ENCODE assay signal across 18 cellular contexts in the genomic region with DNA sequence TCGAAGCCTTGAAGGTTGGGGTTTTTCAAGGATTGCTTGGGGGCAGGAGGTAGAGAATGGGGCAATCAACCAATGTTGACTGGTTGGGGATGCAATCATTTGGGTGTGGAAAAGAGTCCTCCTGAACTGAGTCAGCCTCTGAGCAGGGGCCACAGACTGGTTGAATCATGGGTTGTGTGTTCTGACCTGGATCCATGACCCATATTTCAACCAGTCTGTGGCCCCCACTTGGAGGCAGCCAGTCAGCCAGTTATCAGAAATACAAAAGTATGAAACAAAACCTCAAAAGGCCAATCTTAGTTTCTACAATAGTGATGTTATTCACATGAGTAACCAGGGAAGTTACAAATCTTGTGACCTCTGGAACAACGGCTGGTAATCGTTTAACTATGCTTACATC.
DNase-seq lines count a peak whose midpoint lies in the region; ATAC-seq, FAIRE-seq and TF ChIP-seq lines count a peak whose summit lies in the region.
"Had no signal": no experiment of that assay in that cellular context is flagged by ENCODE, and none has a peak within 500 bp of the region (broad histone marks: within the 10 kb centered on the region; RNA-seq: fewer than 3 reads in every experiment).

No MANE protein-coding gene starts in this region.

- peak in 1 of 2 experiments; percentile 26 for DNase-seq in A549 (ENCODE audit: low read depth in 1 of 2, low spot score in 1 of 2)
- DNase-seq in GM03348 (ENCODE audit: low spot score) = peak; percentile 68
- DNase-seq in RWPE2 (ENCODE audit: low spot score) = peak; percentile 79
- DNase-seq in fibroblast of pulmonary artery (ENCODE audit: low read depth) = peak; percentile 71
- no peak for DNase-seq in NCI-H748 (lab: John Stamatoyannopoulos, UW; ENCODE audit: unreplicated experiment)
- no peak for DNase-seq in NCI-H1930 (lab: John Stamatoyannopoulos, UW)
- DNase-seq in activated gamma-delta T cell (lab: John Stamatoyannopoulos, UW) = no peak
- DNase-seq in testis = no peak
- DNase-seq: activated naive CD8-positive, alpha-beta T cell treated with anti-CD3 and anti-CD28 coated beads, Interleukin-2, amount 10 ng/mL, durations not matched to agents 7 days and 5 days; colonic mucosa; DND-41; NCI-H2029; psoas muscle had no signal

- H3K9me3 ChIP-seq in A549 = no peaks in the 10 kb centered on the region
- H3K9me3 ChIP-seq in RWPE2 (ENCODE audit: severe bottlenecking) = no peaks in the 10 kb centered on the region
- H3K9me3 ChIP-seq in testis = no peaks in the 10 kb centered on the region
- H3K9me3 ChIP-seq: colonic mucosa, psoas muscle, SJSA1 had no signal

- TF ChIP-seq POLR2A in A549 (IDR thresholded peaks at IDR 0.05; ENCODE audit: low read length) (no peak), testis (IDR thresholded peaks at IDR 0.05) (no peak)

- H3K4me1 ChIP-seq in A549 (no peaks in the 10 kb centered on the region; the same call in 2 of the 3 replicates), RWPE2 (ENCODE audit: insufficient read depth, poor library complexity, severe bottlenecking) (peaks cover 39% of the 10 kb centered on the region), testis (no peaks in the 10 kb centered on the region)
- H3K4me1 ChIP-seq: BLaER1 treated with 17β-estradiol and CSF1 and Interleukin-3, amounts not matched to agents 10 nM and 100 nM; colonic mucosa; psoas muscle; SJSA1 had no signal

- H3K27ac ChIP-seq in A549 (no peak overlapping the region), RWPE2 (ENCODE audit: poor library complexity, severe bottlenecking) (peak overlapping the region; percentile 81), testis (no peak overlapping the region)
- H3K27ac ChIP-seq: BLaER1 treated with 17β-estradiol and CSF1 and Interleukin-3, amounts not matched to agents 10 nM and 100 nM; colonic mucosa; psoas muscle; SJSA1 had no signal

- 7% methylated on average over 3 of the region's 3 CpGs for WGBS in A549 (ENCODE audit: missing lambda C conversion rate)
- 78 to 97% methylated on average over 3 of the region's 3 CpGs for WGBS in testis, 2 donors

- CTCF ChIA-PET in A549 (lab: Yijun Ruan, JAX) = interaction anchor here (1.3 kb wide), 2 partner anchors 30 to 210 kb away, joined by 3 to 4 read pairs; no protein-coding TSS in a partner anchor

- POLR2A ChIA-PET in A549 (lab: Yijun Ruan, JAX) = no interaction called here

- H3K36me3 ChIP-seq in RWPE2 (ENCODE audit: low read depth) (no peaks in the 10 kb centered on the region), testis (ENCODE audit: low read depth, missing control alignments) (no peaks in the 10 kb centered on the region)
- H3K36me3 ChIP-seq: BLaER1 treated with 17β-estradiol and CSF1 and Interleukin-3, amounts not matched to agents 10 nM and 100 nM; colonic mucosa; SJSA1 had no signal

- peak; percentile 57 to 71; a peak in 5 of 6 replicates for ATAC-seq in A549
- ATAC-seq in RWPE2 (ENCODE audit: low read depth) = peak; percentile 91
- ATAC-seq: esophagus mucosa, psoas muscle had no signal

- intact Hi-C loops in testis (cut with DNase I; ENCODE audit: low total_unique reads) = no loop called here

- TF ChIP-seq CTCF in A549 (IDR thresholded peaks at IDR 0.05) = no peak
- no peak for TF ChIP-seq CTCF in RWPE2 (IDR thresholded peaks at IDR 0.05; ENCODE audit: poor library complexity, severe bottlenecking)
- TF ChIP-seq CTCF in fibroblast of pulmonary artery (IDR thresholded peaks at IDR 0.05; ENCODE audit: low read length, missing control alignments) = no peak
- no peak for TF ChIP-seq CTCF in testis (IDR thresholded peaks at IDR 0.05)

- H3K27me3 ChIP-seq in RWPE2 (ENCODE audit: insufficient read depth, poor library complexity, severe bottlenecking) (no peaks in the 10 kb centered on the region), testis (no peaks in the 10 kb centered on the region)
- H3K27me3 ChIP-seq: BLaER1 treated with 17β-estradiol and CSF1 and Interleukin-3, amounts not matched to agents 10 nM and 100 nM; colonic mucosa; SJSA1 had no signal

- no peak for TF ChIP-seq EP300 in A549 (IDR thresholded peaks at IDR 0.05)

- H3K4me3 ChIP-seq in A549 (no peak overlapping the region), RWPE2 (ENCODE audit: severe bottlenecking) (no peak overlapping the region), fibroblast of pulmonary artery (replicated peaks; ENCODE audit: low read depth, low read length) (no peak overlapping the region), testis (no peak overlapping the region)
- H3K4me3 ChIP-seq: BLaER1 treated with 17β-estradiol and CSF1 and Interleukin-3, amounts not matched to agents 10 nM and 100 nM; colonic mucosa; psoas muscle; SJSA1 had no signal

- H3K4me2 ChIP-seq in A549 = no peak overlapping the region
- H3K4me2 ChIP-seq: BLaER1 treated with 17β-estradiol and CSF1 and Interleukin-3, amounts not matched to agents 10 nM and 100 nM had no signal

- no peak for FAIRE-seq in A549 (lab: Jason Lieb, UNC)
- FAIRE-seq: islet of Langerhans, urothelium cell line had no signal

- no peak for TF ChIP-seq RAD21 in A549 (conservative IDR thresholded peaks at IDR 0.05 in 1 of 2, IDR thresholded peaks at IDR 0.05 in 1 of 2)

TF ChIP-seq in A549, 52 proteins besides CTCF, POLR2A, EP300 and RAD21:
- no peak for TF ChIP-seq HOXB5 (CRISPR knock-in tag; IDR thresholded peaks at IDR 0.05)
- TF ChIP-seq JUNB (IDR thresholded peaks at IDR 0.05) = 0 out of 2 replicates have a peak, but pooled peaks have one; percentile 34

Comparison
In these comparisons a context has a peak if more than half of its experiments do, and no peak if none do; other contexts are left out.
1. DNase-seq: peak in GM03348 (single experiment), RWPE2 (single experiment) and fibroblast of pulmonary artery (single experiment); none in NCI-H748 (single experiment), NCI-H1930 (0 of 2), activated gamma-delta T cell (single experiment) and testis (single experiment).